In the genomic region with DNA sequence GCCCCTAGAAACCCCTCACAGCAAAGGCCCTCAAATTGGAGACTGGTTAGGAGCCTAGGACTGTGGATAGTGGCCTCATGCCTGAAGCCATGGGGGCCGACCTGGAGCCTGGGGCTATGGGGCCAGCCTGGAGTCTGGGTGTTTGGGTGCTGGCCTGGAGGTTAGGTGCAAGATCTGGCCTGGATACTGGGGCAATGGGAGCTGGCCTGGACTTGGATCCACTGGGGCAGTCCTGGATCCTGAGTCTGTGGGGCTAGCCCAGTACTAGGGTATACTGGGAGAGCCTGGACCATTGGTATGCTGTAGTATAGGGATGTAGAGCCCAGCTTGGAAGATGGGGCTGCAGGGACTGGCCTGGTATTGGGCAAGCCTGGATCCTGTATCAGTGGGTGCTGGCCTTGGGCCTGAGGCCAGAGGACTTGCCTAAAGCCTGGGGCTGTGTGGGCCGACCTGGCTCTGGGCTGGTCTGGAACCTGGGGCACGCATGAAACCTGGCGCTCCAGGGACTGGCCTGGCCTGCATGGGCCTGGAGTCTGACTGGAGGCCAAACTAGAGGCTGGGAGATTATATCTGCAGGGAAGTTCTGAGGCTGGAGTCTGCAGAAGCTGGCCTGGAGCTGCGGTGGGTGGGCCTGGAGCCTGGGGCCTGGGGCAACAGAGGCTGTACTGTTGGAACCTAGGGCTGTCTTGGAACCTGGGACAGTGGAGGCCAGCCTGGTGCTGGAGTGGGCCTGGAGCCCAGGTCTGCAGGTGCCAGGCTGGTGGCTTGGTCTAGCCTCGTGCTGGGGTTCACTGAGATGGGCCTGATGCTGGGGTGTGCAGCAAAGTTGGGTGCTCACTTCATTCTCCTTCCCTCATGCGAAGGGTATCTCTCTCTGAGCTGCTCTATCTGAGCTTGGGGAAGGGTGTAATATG, we compare ENCODE assay signal across 21 cellular contexts.
"Had no signal": no experiment of that assay in that cellular context is flagged by ENCODE, and none has a peak within 500 bp of the region (broad histone marks: within the 10 kb centered on the region; RNA-seq: fewer than 3 reads in every experiment).

No MANE protein-coding gene starts in this region.

- H3K4me1 Mint-ChIP-seq: activated CD4-positive, alpha-beta T cell treated with anti-CD3 and anti-CD28 coated beads, Interleukin-2, amount 10 ng/mL, durations not matched to agents 7 days and 5 days; activated naive CD4-positive, alpha-beta T cell treated with anti-CD3 and anti-CD28 coated beads, Interleukin-2, amount 50 U/mL, for 24 hours; immature natural killer cell; T-cell had no signal

- H3K9ac ChIP-seq: SK-N-SH had no signal

- H3K9me3 ChIP-seq: breast epithelium, prostate gland, SK-N-SH had no signal

- DNase-seq: activated CD4-positive, alpha-beta T cell treated with anti-CD3 and anti-CD28 coated beads, Interleukin-2, amount 10 ng/mL, durations not matched to agents 7 days and 5 days; activated CD8-positive, alpha-beta memory T cell treated with anti-CD3 and anti-CD28 coated beads, Interleukin-2, amount 50 U/mL, for 4 hours; activated CD8-positive, alpha-beta T cell treated with anti-CD3 and anti-CD28 coated beads, Interleukin-2, amount 10 ng/mL, durations not matched to agents 7 days and 5 days; activated gamma-delta T cell; activated T-cell treated with anti-CD3 and anti-CD28 coated beads, Interleukin-2, amount 50 U/mL, for 72 hours; cerebellar nuclear complex; effector CD4-positive, alpha-beta T cell; immature natural killer cell; left cardiac atrium; right cardiac atrium; SK-N-SH; stimulated activated CD4-positive, alpha-beta T cell treated with anti-CD3 and anti-CD28 coated beads, Interleukin-15, amount 100 ng/mL, for 24 hours; stimulated activated CD4-positive, alpha-beta T cell treated with anti-CD3 and anti-CD28 coated beads, Interleukin-2, amount 100 ng/mL, for 48 hours; T-cell had no signal

- H3K4me3 ChIP-seq: breast epithelium, prostate gland, skin epidermis had no signal

- H3K36me3 ChIP-seq: breast epithelium, prostate gland had no signal

- H3K4me3 Mint-ChIP-seq: activated CD4-positive, alpha-beta T cell treated with anti-CD3 and anti-CD28 coated beads, Interleukin-2, amount 10 ng/mL, durations not matched to agents 7 days and 5 days; activated CD8-positive, alpha-beta T cell treated with anti-CD3 and anti-CD28 coated beads, Interleukin-2, amount 10 ng/mL, durations not matched to agents 7 days and 5 days; activated naive CD4-positive, alpha-beta T cell treated with anti-CD3 and anti-CD28 coated beads, Interleukin-2, amount 50 U/mL, for 24 hours; activated T-cell treated with anti-CD3 and anti-CD28 coated beads, Interleukin-2, amount 50 U/mL, for 72 hours; immature natural killer cell; T-cell had no signal

- ATAC-seq: activated CD4-positive, CD25-positive, alpha-beta regulatory T cell treated with anti-CD3 and anti-CD28 coated beads, Interleukin-2, amount 50 U/mL, for 24 hours; activated CD8-positive, alpha-beta T cell treated with anti-CD3 and anti-CD28 coated beads, Interleukin-2, amount 10 ng/mL, durations not matched to agents 7 days and 5 days; left cardiac atrium; right cardiac atrium; T-cell had no signal

- H3K27me3 ChIP-seq: breast epithelium had no signal

- FAIRE-seq: astrocyte, urothelium cell line had no signal

- H3K27ac Mint-ChIP-seq: activated CD4-positive, alpha-beta T cell treated with anti-CD3 and anti-CD28 coated beads, Interleukin-2, amount 10 ng/mL, durations not matched to agents 7 days and 5 days; activated CD8-positive, alpha-beta T cell treated with anti-CD3 and anti-CD28 coated beads, Interleukin-2, amount 10 ng/mL, durations not matched to agents 7 days and 5 days; activated naive CD4-positive, alpha-beta T cell treated with anti-CD3 and anti-CD28 coated beads, Interleukin-2, amount 50 U/mL, for 24 hours; activated T-cell treated with anti-CD3 and anti-CD28 coated beads, Interleukin-2, amount 50 U/mL, for 72 hours; immature natural killer cell; T-cell had no signal

- H3K4me1 ChIP-seq: breast epithelium had no signal

- H3K36me3 Mint-ChIP-seq: activated naive CD4-positive, alpha-beta T cell treated with anti-CD3 and anti-CD28 coated beads, Interleukin-2, amount 50 U/mL, for 24 hours; immature natural killer cell; T-cell had no signal

- H3K9me3 Mint-ChIP-seq: activated CD4-positive, alpha-beta T cell treated with anti-CD3 and anti-CD28 coated beads, Interleukin-2, amount 10 ng/mL, durations not matched to agents 7 days and 5 days; activated naive CD4-positive, alpha-beta T cell treated with anti-CD3 and anti-CD28 coated beads, Interleukin-2, amount 50 U/mL, for 24 hours; activated T-cell treated with anti-CD3 and anti-CD28 coated beads, Interleukin-2, amount 50 U/mL, for 72 hours; immature natural killer cell; T-cell had no signal

- H3K27me3 Mint-ChIP-seq: activated CD4-positive, alpha-beta T cell treated with anti-CD3 and anti-CD28 coated beads, Interleukin-2, amount 10 ng/mL, durations not matched to agents 7 days and 5 days; activated naive CD4-positive, alpha-beta T cell treated with anti-CD3 and anti-CD28 coated beads, Interleukin-2, amount 50 U/mL, for 24 hours; T-cell had no signal

- H3K4me2 ChIP-seq: SK-N-SH had no signal

- H3K27ac ChIP-seq: breast epithelium, prostate gland, skin epidermis had no signal
